In the genomic region with DNA sequence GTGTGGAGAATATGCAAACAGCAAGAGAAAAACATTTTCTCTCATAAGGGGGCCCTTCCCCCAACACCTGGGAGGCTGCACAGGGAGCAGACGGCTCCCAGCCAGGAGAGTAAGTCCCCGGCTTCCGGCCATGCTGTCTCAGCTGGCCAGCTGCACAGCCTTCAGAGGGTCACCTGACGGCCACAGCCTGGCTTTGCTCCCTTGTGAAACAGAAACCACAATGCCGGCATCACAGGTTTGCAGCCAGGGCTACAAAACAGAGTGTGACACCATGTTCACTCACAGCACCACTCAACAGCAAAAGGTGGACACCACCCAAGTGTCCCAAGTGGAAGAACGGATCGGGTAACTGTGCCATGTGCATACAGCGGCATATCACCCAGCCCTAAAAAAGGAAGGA, we compare ENCODE assay signal across 25 cellular contexts.
A peak's percentile ranks its signal among the peaks of the same experiment; 100 is the strongest.
DNase-seq lines count a peak whose midpoint lies in the region; ATAC-seq and TF ChIP-seq lines count a peak whose summit lies in the region.
"Had no signal": no experiment of that assay in that cellular context is flagged by ENCODE, and none has a peak within 500 bp of the region (broad histone marks: within the 10 kb centered on the region; RNA-seq: fewer than 3 reads in every experiment).

No MANE protein-coding gene starts in this region.

- no peaks in the 10 kb centered on the region for H3K36me3 Mint-ChIP-seq in chondrocyte (ENCODE audit: low read depth)
- H3K36me3 Mint-ChIP-seq: natural killer cell treated with Interleukin-12 subunit alpha and Interleukin-12 subunit beta and Interleukin-15 and Interleukin-18, amount 100 ng/mL, for 72 hours had no signal

- H3K4me3 ChIP-seq in osteoblast (ENCODE audit: insufficient read depth, low read length): no peak overlapping the region
- H3K4me3 ChIP-seq: BLaER1 treated with 17β-estradiol and CSF1 and Interleukin-3, amounts not matched to agents 10 nM and 100 nM; left ventricle myocardium inferior; transverse colon had no signal

- TF ChIP-seq CTCF in chondrocyte (IDR thresholded peaks at IDR 0.05) (no peak), osteoblast (IDR thresholded peaks at IDR 0.05; ENCODE audit: extremely low read depth, low read depth, low read length) (no peak)

- peaks cover 9% of the 10 kb centered on the region for H3K9me3 ChIP-seq in osteoblast (ENCODE audit: low read depth, low read length)
- H3K9me3 ChIP-seq: transverse colon had no signal

- peaks cover 17% of the 10 kb centered on the region for H3K9me3 Mint-ChIP-seq in chondrocyte (ENCODE audit: low read depth)
- H3K9me3 Mint-ChIP-seq: activated naive CD8-positive, alpha-beta T cell treated with anti-CD3 and anti-CD28 coated beads, Interleukin-2, amount 50 U/mL, for 24 hours; natural killer cell treated with Interleukin-12 subunit alpha and Interleukin-12 subunit beta and Interleukin-15 and Interleukin-18, amount 100 ng/mL, for 72 hours had no signal

- H3K36me3 ChIP-seq in osteoblast (ENCODE audit: insufficient read depth, low read length): no peaks in the 10 kb centered on the region
- H3K36me3 ChIP-seq: BLaER1 treated with 17β-estradiol and CSF1 and Interleukin-3, amounts not matched to agents 10 nM and 100 nM; left ventricle myocardium inferior; transverse colon had no signal

- DNase-seq in A172 (ENCODE audit: low spot score): peak; percentile 48
- DNase-seq in M059J (ENCODE audit: low read depth): peak; percentile 36
- DNase-seq in chondrocyte (ENCODE audit: low spot score): peak; percentile 77
- peak; percentile 66 for DNase-seq in osteoblast (ENCODE audit: insufficient read length, low spot score, missing footprints)
- DNase-seq in 8988T: no peak
- no peak for DNase-seq in NCI-H510A (lab: John Stamatoyannopoulos, UW)
- DNase-seq: activated CD4-positive, alpha-beta T cell treated with anti-CD3 and anti-CD28 coated beads for 1 hour; activated gamma-delta T cell treated with Interleukin-2 at 50 U/mL for 16 hours; activated naive CD8-positive, alpha-beta T cell treated with anti-CD3 and anti-CD28 coated beads, Interleukin-2, amount 50 U/mL, for 24 hours; Calu3; cerebellar nuclear complex; DND-41; HCEC 1CT; Kasumi-1; left ventricle myocardium inferior; NCI-H1092; NCI-H1930; transverse colon had no signal

- no peak overlapping the region for H3K27ac Mint-ChIP-seq in chondrocyte (ENCODE audit: unreplicated experiment)
- H3K27ac Mint-ChIP-seq: activated naive CD8-positive, alpha-beta T cell treated with anti-CD3 and anti-CD28 coated beads, Interleukin-2, amount 50 U/mL, for 24 hours; natural killer cell treated with Interleukin-12 subunit alpha and Interleukin-12 subunit beta and Interleukin-15 and Interleukin-18, amount 100 ng/mL, for 72 hours; T-helper 17 cell had no signal

- H3K4me3 Mint-ChIP-seq in chondrocyte (ENCODE audit: unreplicated experiment): no peak overlapping the region
- H3K4me3 Mint-ChIP-seq: activated naive CD8-positive, alpha-beta T cell treated with anti-CD3 and anti-CD28 coated beads, Interleukin-2, amount 50 U/mL, for 24 hours; natural killer cell treated with Interleukin-12 subunit alpha and Interleukin-12 subunit beta and Interleukin-15 and Interleukin-18, amount 100 ng/mL, for 72 hours; T-helper 17 cell had no signal

- no peaks in the 10 kb centered on the region for H3K4me1 ChIP-seq in osteoblast (ENCODE audit: insufficient read depth, low read length)
- H3K4me1 ChIP-seq: left ventricle myocardium inferior had no signal

- H4K20me1 ChIP-seq in osteoblast (ENCODE audit: insufficient read depth, low read length): no peaks in the 10 kb centered on the region
- H4K20me1 ChIP-seq: BLaER1 treated with 17β-estradiol and CSF1 and Interleukin-3, amounts not matched to agents 10 nM and 100 nM had no signal

- peaks cover 6% of the 10 kb centered on the region for H3K27me3 Mint-ChIP-seq in chondrocyte (ENCODE audit: low read depth)
- H3K27me3 Mint-ChIP-seq: activated naive CD8-positive, alpha-beta T cell treated with anti-CD3 and anti-CD28 coated beads, Interleukin-2, amount 50 U/mL, for 24 hours; natural killer cell treated with Interleukin-12 subunit alpha and Interleukin-12 subunit beta and Interleukin-15 and Interleukin-18, amount 100 ng/mL, for 72 hours had no signal

- no peak overlapping the region for H2AFZ ChIP-seq in osteoblast (ENCODE audit: low read length)

- no peak overlapping the region for H3K27ac ChIP-seq in osteoblast (ENCODE audit: low read depth, low read length)
- H3K27ac ChIP-seq: BLaER1 treated with 17β-estradiol and CSF1 and Interleukin-3, amounts not matched to agents 10 nM and 100 nM; epithelial cell of prostate; HL-60; left ventricle myocardium inferior; transverse colon had no signal

- no peaks in the 10 kb centered on the region for H3K4me1 Mint-ChIP-seq in chondrocyte (ENCODE audit: low read depth)
- H3K4me1 Mint-ChIP-seq: activated naive CD8-positive, alpha-beta T cell treated with anti-CD3 and anti-CD28 coated beads, Interleukin-2, amount 50 U/mL, for 24 hours; T-helper 17 cell had no signal

- H3K4me2 ChIP-seq in osteoblast (ENCODE audit: insufficient read depth, low read length): no peak overlapping the region

- H3K27me3 ChIP-seq in osteoblast (ENCODE audit: insufficient read depth, low read length): no peaks in the 10 kb centered on the region
- H3K27me3 ChIP-seq: BLaER1 treated with 17β-estradiol and CSF1 and Interleukin-3, amounts not matched to agents 10 nM and 100 nM; transverse colon had no signal

- no peak for ATAC-seq in HG02885 (IDR thresholded peaks at IDR 0.05; ENCODE audit: poor library complexity, unreplicated experiment)
- ATAC-seq in GM21390 (IDR thresholded peaks at IDR 0.05; ENCODE audit: unreplicated experiment): no peak
- ATAC-seq: activated naive CD8-positive, alpha-beta T cell treated with anti-CD3 and anti-CD28 coated beads, Interleukin-2, amount 50 U/mL, for 24 hours; natural killer cell treated with Interleukin-12 subunit alpha and Interleukin-12 subunit beta and Interleukin-15 and Interleukin-18, amount 100 ng/mL, for 72 hours; T-helper 17 cell had no signal

- H3K79me2 ChIP-seq in osteoblast (ENCODE audit: insufficient read depth, low read length): no peaks in the 10 kb centered on the region

Comparison
In these comparisons a context has a peak if more than half of its experiments do, and no peak if none do; other contexts are left out.
1. DNase-seq: peak in A172 (single experiment), M059J (single experiment), chondrocyte (single experiment) and osteoblast (single experiment); none in 8988T (single experiment) and NCI-H510A (single experiment).